In the genomic region with DNA sequence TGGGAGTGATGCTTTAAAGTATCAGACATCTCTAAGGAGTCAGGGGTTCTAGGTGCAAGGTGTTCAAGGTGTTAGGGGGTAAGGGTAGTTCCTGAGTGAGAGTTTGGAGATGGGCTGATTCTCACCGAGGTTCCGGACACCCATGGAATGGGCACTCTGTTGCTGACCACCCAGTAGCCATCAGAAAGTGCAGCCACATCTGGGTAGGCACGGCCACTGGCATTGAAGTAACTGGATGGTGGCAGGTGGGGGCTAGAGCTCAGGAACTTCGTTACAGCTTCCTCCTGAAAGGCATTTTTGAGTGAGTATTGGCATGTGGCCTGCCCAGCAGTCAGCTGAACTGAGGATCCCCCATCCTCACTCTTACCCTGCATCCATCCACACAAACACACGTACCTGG, we compare ENCODE assay signal across 25 cellular contexts. TPM values are rescaled to one million over a fixed set of nuclear protein-coding genes. Genes with fewer than 3 reads are reported as not detected.
DNase-seq lines count a peak whose midpoint lies in the region; ATAC-seq and TF ChIP-seq lines count a peak whose summit lies in the region.
"Had no signal": no experiment of that assay in that cellular context is flagged by ENCODE, and none has a peak within 500 bp of the region (broad histone marks: within the 10 kb centered on the region; RNA-seq: fewer than 3 reads in every experiment).

No MANE protein-coding gene starts in this region.

- H3K4me3 Mint-ChIP-seq in natural killer cell treated with Interleukin-12 subunit alpha and Interleukin-12 subunit beta and Interleukin-15 and Interleukin-18, amount 100 ng/mL, for 72 hours: no peak overlapping the region
- H3K4me3 Mint-ChIP-seq in natural killer cell: no peak overlapping the region
- H3K4me3 Mint-ChIP-seq: CD8-positive, alpha-beta T cell; GM23338 had no signal

- WGBS in esophagus muscularis mucosa: 94% methylated on average over 4 of the region's 5 CpGs
- 95 to 97% methylated on average over 5 of the region's 5 CpGs for WGBS in sigmoid colon, 2 donors

- H3K4me1 ChIP-seq in esophagus muscularis mucosa: peaks cover 37 to 64% (median 55%) of the 10 kb centered on the region in 4 donors
- peaks cover 0 to 56% (median 50%) of the 10 kb centered on the region in 4 donors for H3K4me1 ChIP-seq in sigmoid colon

- peak; percentile 16 for DNase-seq in natural killer cell treated with Interleukin-12 subunit alpha and Interleukin-12 subunit beta and Interleukin-15 and Interleukin-18, amount 100 ng/mL, for 72 hours (ENCODE audit: low spot score)
- DNase-seq in natural killer cell (no peak), esophagus muscularis mucosa (ENCODE audit: extremely low spot score) (no peak), sigmoid colon (peak; percentile 63)
- DNase-seq: AML-193; C1 segment of cervical spinal cord; Caco-2; CD8-positive, alpha-beta T cell; H9; Karpas-422; NCI-H1092 treated with DMSO at 0.1 percent for 48 hours; NCI-H1436; NCI-H1930; NCI-H2107; NCI-H524 treated with DMSO at 0.1 percent for 48 hours; NCI-H774; SIG-M5 had no signal

- H3K27me3 Mint-ChIP-seq in natural killer cell treated with Interleukin-12 subunit alpha and Interleukin-12 subunit beta and Interleukin-15 and Interleukin-18, amount 100 ng/mL, for 72 hours: no peaks in the 10 kb centered on the region
- H3K27me3 Mint-ChIP-seq in natural killer cell (ENCODE audit: low read depth in 2 of 2): no peaks in the 10 kb centered on the region

- peaks cover 22 to 25% of the 10 kb centered on the region in 2 donors for H3K4me1 Mint-ChIP-seq in natural killer cell treated with Interleukin-12 subunit alpha and Interleukin-12 subunit beta and Interleukin-15 and Interleukin-18, amount 100 ng/mL, for 72 hours (ENCODE audit: low read depth in 2 of 2)
- peaks cover 14 to 22% of the 10 kb centered on the region in 2 donors for H3K4me1 Mint-ChIP-seq in natural killer cell

- TF ChIP-seq CTCF in natural killer cell (IDR thresholded peaks at IDR 0.05) (no peak), esophagus muscularis mucosa (IDR thresholded peaks at IDR 0.05) (no peak), sigmoid colon (IDR thresholded peaks at IDR 0.05) (no peak)

- peaks cover 8 to 52% (median 39%) of the 10 kb centered on the region in 4 donors for H3K36me3 ChIP-seq in esophagus muscularis mucosa
- peaks cover 10 to 47% (median 30%) of the 10 kb centered on the region in 4 donors for H3K36me3 ChIP-seq in sigmoid colon

- peak overlapping the region; percentile 3 to 58 for H3K27ac Mint-ChIP-seq in natural killer cell treated with Interleukin-12 subunit alpha and Interleukin-12 subunit beta and Interleukin-15 and Interleukin-18, amount 100 ng/mL, for 72 hours
- no peak overlapping the region for H3K27ac Mint-ChIP-seq in natural killer cell
- H3K27ac Mint-ChIP-seq: GM23338, H9 had no signal

- H3K27me3 ChIP-seq in esophagus muscularis mucosa (no peaks in the 10 kb centered on the region), sigmoid colon (no peaks in the 10 kb centered on the region)

- TF ChIP-seq POLR2A in esophagus muscularis mucosa (IDR thresholded peaks at IDR 0.05; ENCODE audit: low read depth) (no peak), sigmoid colon (IDR thresholded peaks at IDR 0.05) (no peak)

- peak overlapping the region in 3 of 4 donors; percentile 8 to 98 (median 98) for H3K27ac ChIP-seq in esophagus muscularis mucosa (replicated peaks in 1 of 4)
- peak overlapping the region in 3 of 4 donors; percentile 98 to 99 (median 99) for H3K27ac ChIP-seq in sigmoid colon
- H3K27ac ChIP-seq: A549, HL-60, SK-N-MC had no signal

- TF ChIP-seq EP300 in esophagus muscularis mucosa (IDR thresholded peaks at IDR 0.05): no peak
- TF ChIP-seq EP300 in sigmoid colon (IDR thresholded peaks at IDR 0.05): no peak

- no peaks in the 10 kb centered on the region for H3K9me3 ChIP-seq in esophagus muscularis mucosa
- H3K9me3 ChIP-seq in sigmoid colon: no peaks in the 10 kb centered on the region
- H3K9me3 ChIP-seq: A549, Caco-2 had no signal

- no peak for ATAC-seq in natural killer cell treated with Interleukin-12 subunit alpha and Interleukin-12 subunit beta and Interleukin-15 and Interleukin-18, amount 100 ng/mL, for 72 hours
- ATAC-seq in natural killer cell (no peak), GM18868 (IDR thresholded peaks at IDR 0.05; ENCODE audit: unreplicated experiment) (no peak), HG03460 (IDR thresholded peaks at IDR 0.05; ENCODE audit: unreplicated experiment) (no peak), HG03159 (IDR thresholded peaks at IDR 0.05; ENCODE audit: unreplicated experiment) (no peak)
- ATAC-seq: A549; CD8-positive, alpha-beta T cell; GM12878; GM23338 had no signal

- H3K9me3 Mint-ChIP-seq in natural killer cell treated with Interleukin-12 subunit alpha and Interleukin-12 subunit beta and Interleukin-15 and Interleukin-18, amount 100 ng/mL, for 72 hours: no peaks in the 10 kb centered on the region
- no peaks in the 10 kb centered on the region for H3K9me3 Mint-ChIP-seq in natural killer cell
- H3K9me3 Mint-ChIP-seq: CD8-positive, alpha-beta T cell; GM23338; H9 had no signal

- intact Hi-C loops in natural killer cell (cut with micrococcal nuclease) (loop anchor here (5.0 to 10.0 kb wide), 2 partner anchors 52 to 220 kb away; partner anchors contain the start of gene SMPD1), esophagus muscularis mucosa (cut with DNase I) (no loop called here), sigmoid colon (cut with DNase I) (loop anchor here (2.0 to 5.0 kb wide), 2 partner anchors 67 to 134 kb away; partner anchors contain the start of genes ARFIP2, MRPL17 and TIMM10B)

- H3K4me3 ChIP-seq in esophagus muscularis mucosa (no peak overlapping the region), sigmoid colon (no peak overlapping the region)
- H3K4me3 ChIP-seq: A549, GM12878, GM23338, SK-N-MC had no signal

- H3K36me3 Mint-ChIP-seq in natural killer cell treated with Interleukin-12 subunit alpha and Interleukin-12 subunit beta and Interleukin-15 and Interleukin-18, amount 100 ng/mL, for 72 hours: peaks cover 11% of the 10 kb centered on the region
- H3K36me3 Mint-ChIP-seq in natural killer cell: no peaks in the 10 kb centered on the region

RNA-seq across cellular contexts. Expression of gene TAF10, which starts 3.0 kb away (rescaled TPM):
- 100 to 1,000 TPM; 118 to 152 TPM for total RNA-seq in natural killer cell treated with Interleukin-12 subunit alpha and Interleukin-12 subunit beta and Interleukin-15 and Interleukin-18, amount 100 ng/mL, for 72 hours
- total RNA-seq in natural killer cell (100 to 1,000 TPM; 154 to 191 (median 158) TPM), esophagus muscularis mucosa (10 to 100 TPM; 24.2 to 51.1 (median 43.4) TPM), sigmoid colon (10 to 100 TPM; 33.2 to 60.0 (median 49.0) TPM)
- 100 to 1,000 TPM in 2 of 3 donors, 10 to 100 TPM in 1; 67.6 to 148 (median 129) TPM for polyA plus RNA-seq in sigmoid colon

RNA-seq across cellular contexts. Expression of gene TPP1, which starts 4.2 kb away (rescaled TPM):
- total RNA-seq in natural killer cell treated with Interleukin-12 subunit alpha and Interleukin-12 subunit beta and Interleukin-15 and Interleukin-18, amount 100 ng/mL, for 72 hours: 10 to 100 TPM; 48.6 to 92.4 TPM
- total RNA-seq in natural killer cell: 100 to 1,000 TPM; 123 to 135 (median 131) TPM
- 10 to 100 TPM; 44.4 to 71.5 (median 54.9) TPM for total RNA-seq in esophagus muscularis mucosa
- total RNA-seq in sigmoid colon: 10 to 100 TPM; 39.8 to 58.8 (median 45.9) TPM
- 10 to 100 TPM; 13.2 to 60.3 (median 55.5) TPM for polyA plus RNA-seq in sigmoid colon

RNA-seq across cellular contexts. Expression of gene ILK, which starts 11.5 kb away (rescaled TPM):
- 100 to 1,000 TPM in 1 of 2 donors, 10 to 100 TPM in 1; 91.8 to 142 TPM for total RNA-seq in natural killer cell treated with Interleukin-12 subunit alpha and Interleukin-12 subunit beta and Interleukin-15 and Interleukin-18, amount 100 ng/mL, for 72 hours
- total RNA-seq in natural killer cell: 100 to 1,000 TPM; 109 to 145 (median 142) TPM
- total RNA-seq in esophagus muscularis mucosa: 100 to 1,000 TPM; 481 to 652 (median 606) TPM
- total RNA-seq in sigmoid colon: 100 to 1,000 TPM; 450 to 607 (median 548) TPM
- 100 to 1,000 TPM in 2 of 3 donors, 10 to 100 TPM in 1; 93.7 to 117 (median 100) TPM for polyA plus RNA-seq in sigmoid colon

RNA-seq across cellular contexts. Expression of gene RRP8, which starts 11.6 kb away (rescaled TPM):
- 10 to 100 TPM; 33.8 to 42.0 TPM for total RNA-seq in natural killer cell treated with Interleukin-12 subunit alpha and Interleukin-12 subunit beta and Interleukin-15 and Interleukin-18, amount 100 ng/mL, for 72 hours
- total RNA-seq in natural killer cell (10 to 100 TPM; 31.3 to 35.9 (median 31.9) TPM), esophagus muscularis mucosa (10 to 100 TPM; 12.4 to 34.0 (median 27.0) TPM), sigmoid colon (10 to 100 TPM; 20.7 to 23.2 (median 21.7) TPM)
- 10 to 100 TPM; 10.2 to 15.8 (median 12.3) TPM for polyA plus RNA-seq in sigmoid colon

RNA-seq across cellular contexts. Expression of gene DCHS1, which starts 40.6 kb away (rescaled TPM):
- total RNA-seq in natural killer cell treated with Interleukin-12 subunit alpha and Interleukin-12 subunit beta and Interleukin-15 and Interleukin-18, amount 100 ng/mL, for 72 hours: 1 to 10 TPM in 1 of 2 donors, under 1 TPM in 1; 0.73 to 1.6 TPM
- total RNA-seq in natural killer cell: 1 to 10 TPM in 1 of 3 donors, under 1 TPM in 2; 0.49 to 1.0 (median 0.83) TPM
- 10 to 100 TPM; 27.0 to 60.9 (median 34.0) TPM for total RNA-seq in esophagus muscularis mucosa
- total RNA-seq in sigmoid colon: 10 to 100 TPM; 21.7 to 57.1 (median 32.2) TPM
- 1 to 10 TPM in 1 of 3 donors, under 1 TPM in 2; under 0.01 to 6.3 (median 0.46) TPM for polyA plus RNA-seq in sigmoid colon

Comparison
In these comparisons a context has a peak if more than half of its experiments do, and no peak if none do; other contexts are left out.
1. DNase-seq: peak in natural killer cell treated with Interleukin-12 subunit alpha and Interleukin-12 subunit beta and Interleukin-15 and Interleukin-18, amount 100 ng/mL, for 72 hours (single experiment) and sigmoid colon (single experiment); none in natural killer cell (single experiment) and esophagus muscularis mucosa (single experiment).
2. H3K27ac Mint-ChIP-seq: peak in natural killer cell treated with Interleukin-12 subunit alpha and Interleukin-12 subunit beta and Interleukin-15 and Interleukin-18, amount 100 ng/mL, for 72 hours (2 of 2); none in natural killer cell (0 of 2).